ENCODE assay signal across 10 cellular contexts in genomic region chr2:161239416-161240109, GRCh38.
DNase-seq lines count a peak whose midpoint lies in the region; ATAC-seq and TF ChIP-seq lines count a peak whose summit lies in the region.
"Had no signal": no experiment of that assay in that cellular context is flagged by ENCODE, and none has a peak within 500 bp of the region (broad histone marks: within the 10 kb centered on the region; RNA-seq: fewer than 3 reads in every experiment).

No MANE protein-coding gene starts in this region.

- CTCF ChIA-PET in CD4-positive, alpha-beta T cell (lab: Charles Lee), result interaction anchor here (1.0 to 1.2 kb wide), 2 partner anchors 11 to 64 kb away, joined by 3 to 4 read pairs; no protein-coding TSS in a partner anchor

- H3K9me2 ChIP-seq in Karpas-422 (replicated peaks; ENCODE audit: insufficient read depth, low read length), result no peaks in the 10 kb centered on the region

- H2AFZ ChIP-seq in Karpas-422 (ENCODE audit: low read length), result no peak overlapping the region
- H2AFZ ChIP-seq in neural progenitor cell (replicated peaks), result peak overlapping the region; percentile 54

- peaks cover 69% of the 10 kb centered on the region for H3K4me1 Mint-ChIP-seq in CD4-positive, alpha-beta T cell (ENCODE audit: low read depth)
- peaks cover 21% of the 10 kb centered on the region for H3K4me1 Mint-ChIP-seq in endodermal cell
- peaks cover 45% of the 10 kb centered on the region for H3K4me1 Mint-ChIP-seq in neural progenitor cell

- no peaks in the 10 kb centered on the region for H3K27me3 ChIP-seq in CD4-positive, alpha-beta T cell (ENCODE audit: control insufficient read depth, insufficient read depth, low read length)
- H3K27me3 ChIP-seq in Karpas-422 (ENCODE audit: low read length) (no peaks in the 10 kb centered on the region), endodermal cell (ENCODE audit: control insufficient read depth, insufficient read depth, low read length, poor library complexity, severe bottlenecking) (peaks cover 12% of the 10 kb centered on the region), neural progenitor cell (peaks cover 61% of the 10 kb centered on the region)

- H3K4me1 ChIP-seq in Karpas-422 (ENCODE audit: low read length) (peaks cover 93% of the 10 kb centered on the region), endodermal cell (ENCODE audit: control insufficient read depth, insufficient read depth, low read length) (peaks cover 9% of the 10 kb centered on the region), neural progenitor cell (peaks cover 54% of the 10 kb centered on the region)

- H3K27me3 Mint-ChIP-seq in CD4-positive, alpha-beta T cell, result no peaks in the 10 kb centered on the region
- H3K27me3 Mint-ChIP-seq in endodermal cell (ENCODE audit: insufficient read depth), result peaks cover 34% of the 10 kb centered on the region
- H3K27me3 Mint-ChIP-seq in neural progenitor cell (ENCODE audit: insufficient read depth, low read depth), result peaks cover 10% of the 10 kb centered on the region

- H3F3A ChIP-seq in neural progenitor cell (ENCODE audit: low read depth), result peaks cover 63% of the 10 kb centered on the region

- H3K36me3 Mint-ChIP-seq in CD4-positive, alpha-beta T cell (ENCODE audit: low read depth), result peaks cover 4% of the 10 kb centered on the region
- H3K36me3 Mint-ChIP-seq in endodermal cell (ENCODE audit: low read depth), result no peaks in the 10 kb centered on the region
- no peaks in the 10 kb centered on the region for H3K36me3 Mint-ChIP-seq in neural progenitor cell

- H3K9me3 Mint-ChIP-seq in CD4-positive, alpha-beta T cell, result no peaks in the 10 kb centered on the region
- H3K9me3 Mint-ChIP-seq in endodermal cell (no peaks in the 10 kb centered on the region), neural progenitor cell (no peaks in the 10 kb centered on the region)

- no peaks in the 10 kb centered on the region for H3K9me3 ChIP-seq in CD4-positive, alpha-beta T cell (ENCODE audit: control insufficient read depth, low read length)
- H3K9me3 ChIP-seq in Karpas-422 (ENCODE audit: low read length) (no peaks in the 10 kb centered on the region), endodermal cell (ENCODE audit: control insufficient read depth, low read length) (no peaks in the 10 kb centered on the region), neural progenitor cell (ENCODE audit: low read depth) (no peaks in the 10 kb centered on the region)

- H3K9ac ChIP-seq in Karpas-422 (ENCODE audit: low read length), result no peak overlapping the region
- no peak overlapping the region for H3K9ac ChIP-seq in endodermal cell (ENCODE audit: extremely low read depth, low read length, poor library complexity, severe bottlenecking)
- no peak overlapping the region for H3K9ac ChIP-seq in neural progenitor cell

- no peak for TF ChIP-seq CTCF in CD4-positive, alpha-beta T cell (IDR thresholded peaks at IDR 0.05)
- TF ChIP-seq CTCF in endodermal cell (conservative IDR thresholded peaks at IDR 0.05) (no peak), neural progenitor cell (IDR thresholded peaks at IDR 0.05) (no peak)

- ATAC-seq in CD4-positive, alpha-beta T cell (ENCODE audit: poor library complexity), result no peak
- no peak for ATAC-seq in HG02884 (IDR thresholded peaks at IDR 0.05; ENCODE audit: unreplicated experiment)
- ATAC-seq: K562 had no signal

- peak overlapping the region; percentile 21 for H3K27ac Mint-ChIP-seq in CD4-positive, alpha-beta T cell
- H3K27ac Mint-ChIP-seq in endodermal cell (no peak overlapping the region), neural progenitor cell (no peak overlapping the region)

- H3K4me2 ChIP-seq in Karpas-422 (ENCODE audit: low read depth, low read length, poor library complexity, severe bottlenecking) (peak overlapping the region; percentile 90), neural progenitor cell (peak overlapping the region; percentile 90)

- intact Hi-C loops in CD4-positive, alpha-beta T cell (cut with DNase I, micrococcal nuclease), result loop anchor here (5.0 to 10.0 kb wide), 2 partner anchors 77 to 835 kb away; partner anchors contain the start of gene TANK (in 1 of the 2)

- H3K4me3 Mint-ChIP-seq in CD4-positive, alpha-beta T cell, result peak overlapping the region; percentile 75
- H3K4me3 Mint-ChIP-seq in endodermal cell (peak overlapping the region; percentile 73), neural progenitor cell (peak overlapping the region; percentile 79)

- H3K4me3 ChIP-seq in Karpas-422 (ENCODE audit: low read length) (no peak overlapping the region), endodermal cell (ENCODE audit: low read length) (peak overlapping the region; percentile 79), neural progenitor cell (peak overlapping the region; percentile 56)
- H3K4me3 ChIP-seq: K562 had no signal

- no peak overlapping the region for H3K27ac ChIP-seq in CD4-positive, alpha-beta T cell (ENCODE audit: low read depth, low read length)
- H3K27ac ChIP-seq in Karpas-422 (ENCODE audit: low read length) (peak overlapping the region; percentile 94), endodermal cell (ENCODE audit: low read depth, low read length) (peak overlapping the region; percentile 36), neural progenitor cell (peak overlapping the region; percentile 46)

- POLR2A ChIA-PET in CD4-positive, alpha-beta T cell (lab: Charles Lee), result interaction anchor here (1.1 to 1.2 kb wide), 2 partner anchors 11 to 20 kb away, joined by 4 read pairs; no protein-coding TSS in a partner anchor

- WGBS in endodermal cell (ENCODE audit: insufficient coverage in 1 of 2, insufficient read length in 1 of 2), 2 experiments, result 32 to 45% methylated on average over 15 to 36 of the region's 36 CpGs

- DNase-seq in CD4-positive, alpha-beta T cell, result no peak
- DNase-seq in Karpas-422, result no peak
- peak; percentile 83 for DNase-seq in endodermal cell
- DNase-seq in neural progenitor cell (ENCODE audit: low spot score), result peak; percentile 93
- DNase-seq in hippocampal formation (lab: John Stamatoyannopoulos, UW), result no peak
- DNase-seq in NCI-H2107 (lab: John Stamatoyannopoulos, UW), result no peak
- no peak for DNase-seq in NOMO-1 (lab: John Stamatoyannopoulos, UW; ENCODE audit: unreplicated experiment in 2 of 2)
- DNase-seq: COR-L47 had no signal

- H3K79me2 ChIP-seq in Karpas-422 (ENCODE audit: low read length) (peaks cover 17% of the 10 kb centered on the region), neural progenitor cell (ENCODE audit: low read depth) (no peaks in the 10 kb centered on the region)

- H3K36me3 ChIP-seq in Karpas-422 (ENCODE audit: insufficient read depth, low read length) (peaks cover 17% of the 10 kb centered on the region), endodermal cell (ENCODE audit: control insufficient read depth, insufficient read depth, low read length) (peaks cover 3% of the 10 kb centered on the region), neural progenitor cell (no peaks in the 10 kb centered on the region)

- no peaks in the 10 kb centered on the region for H4K20me1 ChIP-seq in Karpas-422 (ENCODE audit: insufficient read depth, low read depth, low read length)
- no peaks in the 10 kb centered on the region for H4K20me1 ChIP-seq in neural progenitor cell (ENCODE audit: low read depth)

Comparison
In these comparisons a context has a peak if more than half of its experiments do, and no peak if none do; other contexts are left out.
1. DNase-seq: peak in endodermal cell (single experiment) and neural progenitor cell (single experiment); none in CD4-positive, alpha-beta T cell (0 of 10), Karpas-422 (single experiment), hippocampal formation (0 of 2), NCI-H2107 (single experiment) and NOMO-1 (0 of 2).
2. Peak in every context shown above with its lines, with median percentiles within 50 percentile points of each other: H3K4me3 Mint-ChIP-seq.